Comparison of ENCODE assay signal across 26 cellular contexts in genomic region chr21:42407476-42407875, GRCh38. TPM values are rescaled to one million over a fixed set of nuclear protein-coding genes. Genes with fewer than 3 reads are reported as not detected.
A peak's percentile ranks its signal among the peaks of the same experiment; 100 is the strongest.
DNase-seq lines count a peak whose midpoint lies in the region; ATAC-seq, FAIRE-seq and TF ChIP-seq lines count a peak whose summit lies in the region.
"Had no signal": no experiment of that assay in that cellular context is flagged by ENCODE, and none has a peak within 500 bp of the region (broad histone marks: within the 10 kb centered on the region; RNA-seq: fewer than 3 reads in every experiment).

No MANE protein-coding gene starts in this region.

- H3K4me3 ChIP-seq in CD4-positive, CD25-positive, alpha-beta regulatory T cell (ENCODE audit: low read depth, low read length), result peak overlapping the region; percentile 93
- H3K4me3 ChIP-seq: A549, cardiac muscle cell, skin epidermis, thyroid gland had no signal

- H3K4me3 Mint-ChIP-seq in activated CD4-positive, alpha-beta T cell treated with anti-CD3 and anti-CD28 coated beads, Interleukin-2, amount 10 ng/mL, durations not matched to agents 24 days and 14 days, result peak overlapping the region; percentile 93
- peak overlapping the region; percentile 91 to 99 (median 96) for H3K4me3 Mint-ChIP-seq in CD4-positive, CD25-positive, alpha-beta regulatory T cell
- peak overlapping the region; percentile 98 for H3K4me3 Mint-ChIP-seq in activated CD4-positive, alpha-beta memory T cell treated with anti-CD3 and anti-CD28 coated beads for 36 hours
- peak overlapping the region; percentile 88 to 92 for H3K4me3 Mint-ChIP-seq in effector memory CD8-positive, alpha-beta T cell
- H3K4me3 Mint-ChIP-seq in WTC11, result no peak overlapping the region
- H3K4me3 Mint-ChIP-seq: dendritic cell treated with granulocyte-macrophage colony-stimulating factor and Interleukin-4, amounts not matched to agents 40 ng/mL and 50 ng/mL, for 4 days; stimulated activated memory B cell treated with anti-CD40 and anti-IgM and Interleukin-4, amounts not matched to agents 10 μg/mL and 1 μg/mL and 100 μg/mL, for 72 hours had no signal

- CTCF ChIA-PET in activated CD4-positive, alpha-beta memory T cell treated with anti-CD3 and anti-CD28 coated beads for 36 hours (lab: Charles Lee), result interaction anchor here (2.0 kb wide), 1 partner anchor 16 kb away, joined by 6 read pairs; no protein-coding TSS in a partner anchor
- CTCF ChIA-PET in WTC11 (lab: Charles Lee), result no interaction called here

- H3K36me3 ChIP-seq in CD4-positive, CD25-positive, alpha-beta regulatory T cell (ENCODE audit: control insufficient read depth, insufficient read depth, low read length), result peaks cover 43% of the 10 kb centered on the region
- H3K36me3 ChIP-seq: BE2C, cardiac muscle cell, thyroid gland had no signal

- FAIRE-seq in frontal cortex (lab: Jason Lieb, UNC), result no peak
- FAIRE-seq: A549 had no signal

- H3K36me3 Mint-ChIP-seq in activated CD4-positive, alpha-beta T cell treated with anti-CD3 and anti-CD28 coated beads, Interleukin-2, amount 10 ng/mL, durations not matched to agents 24 days and 14 days (ENCODE audit: low read depth), result peaks cover 47% of the 10 kb centered on the region
- H3K36me3 Mint-ChIP-seq in CD4-positive, CD25-positive, alpha-beta regulatory T cell, result peaks cover 36% of the 10 kb centered on the region
- H3K36me3 Mint-ChIP-seq in activated CD4-positive, alpha-beta memory T cell treated with anti-CD3 and anti-CD28 coated beads for 36 hours, result peaks cover 59% of the 10 kb centered on the region
- peaks cover 30% of the 10 kb centered on the region for H3K36me3 Mint-ChIP-seq in effector memory CD8-positive, alpha-beta T cell (ENCODE audit: insufficient read depth)
- H3K36me3 Mint-ChIP-seq in WTC11, result no peaks in the 10 kb centered on the region
- H3K36me3 Mint-ChIP-seq: stimulated activated memory B cell treated with anti-CD40 and anti-IgM and Interleukin-4, amounts not matched to agents 10 μg/mL and 1 μg/mL and 100 μg/mL, for 72 hours had no signal

- H3K4me1 ChIP-seq in CD4-positive, CD25-positive, alpha-beta regulatory T cell (ENCODE audit: control insufficient read depth, insufficient read depth, low read length, poor library complexity, severe bottlenecking), result peaks cover 85% of the 10 kb centered on the region
- H3K4me1 ChIP-seq: A549, BE2C had no signal

- no peaks in the 10 kb centered on the region for H3K9me3 ChIP-seq in CD4-positive, CD25-positive, alpha-beta regulatory T cell (ENCODE audit: control insufficient read depth in 2 of 2, low read length in 2 of 2)
- H3K9me3 ChIP-seq: A549, BE2C, thyroid gland had no signal

- ATAC-seq in CD4-positive, CD25-positive, alpha-beta regulatory T cell (ENCODE audit: low read depth in 2 of 2), result no peak
- no peak for ATAC-seq in effector memory CD8-positive, alpha-beta T cell (replicated peaks)
- ATAC-seq in WTC11, result no peak
- ATAC-seq: A549; stimulated activated memory B cell treated with anti-CD40 and anti-IgM and Interleukin-4, amounts not matched to agents 10 μg/mL and 1 μg/mL and 100 μg/mL, for 72 hours had no signal

- POLR2A ChIA-PET in activated CD4-positive, alpha-beta memory T cell treated with anti-CD3 and anti-CD28 coated beads for 36 hours (lab: Charles Lee), result interaction anchor here (1.0 kb wide), 1 partner anchor 18 kb away, joined by 3 read pairs; no protein-coding TSS in a partner anchor
- POLR2A ChIA-PET in WTC11 (lab: Charles Lee), result no interaction called here

- no peak for TF ChIP-seq CTCF in WTC11 (IDR thresholded peaks at IDR 0.05)

- DNase-seq in activated CD4-positive, alpha-beta T cell treated with anti-CD3 and anti-CD28 coated beads, Interleukin-2, amount 10 ng/mL, durations not matched to agents 24 days and 14 days, result no peak
- DNase-seq in activated CD4-positive, alpha-beta T cell treated with anti-CD3 and anti-CD28 coated beads, Interleukin-2, amount 50 U/mL, for 48 hours, result no peak
- no peak for DNase-seq in CD4-positive, CD25-positive, alpha-beta regulatory T cell
- DNase-seq in activated CD4-positive, alpha-beta memory T cell treated with anti-CD3 and anti-CD28 coated beads for 36 hours, result no peak
- no peak for DNase-seq in effector memory CD8-positive, alpha-beta T cell
- DNase-seq in WTC11 (ENCODE audit: low spot score) (no peak), ureter (ENCODE audit: low spot score) (no peak), frontal cortex (ENCODE audit: low spot score in 2 of 2) (no peak)
- DNase-seq: activated CD4-positive, alpha-beta T cell treated with anti-CD3 and anti-CD28 coated beads for 1 hour; BE2C; glutamatergic neuron; GOT3; kidney glomerular epithelial cell; NCI-H1092; NCI-H1930; NCI-H69; occipital lobe; stimulated activated CD4-positive, alpha-beta T cell treated with anti-CD3 and anti-CD28 coated beads, Interleukin-2, amount 100 ng/mL, for 24 hours; thyroid gland had no signal

- H3K9me3 Mint-ChIP-seq in activated CD4-positive, alpha-beta T cell treated with anti-CD3 and anti-CD28 coated beads, Interleukin-2, amount 10 ng/mL, durations not matched to agents 24 days and 14 days, result no peaks in the 10 kb centered on the region
- peaks cover 0 to 2% (median 0%) of the 10 kb centered on the region in 7 donors for H3K9me3 Mint-ChIP-seq in CD4-positive, CD25-positive, alpha-beta regulatory T cell
- no peaks in the 10 kb centered on the region for H3K9me3 Mint-ChIP-seq in activated CD4-positive, alpha-beta memory T cell treated with anti-CD3 and anti-CD28 coated beads for 36 hours
- H3K9me3 Mint-ChIP-seq in effector memory CD8-positive, alpha-beta T cell, result no peaks in the 10 kb centered on the region
- H3K9me3 Mint-ChIP-seq in WTC11, result no peaks in the 10 kb centered on the region
- H3K9me3 Mint-ChIP-seq: dendritic cell treated with granulocyte-macrophage colony-stimulating factor and Interleukin-4, amounts not matched to agents 40 ng/mL and 50 ng/mL, for 4 days; stimulated activated memory B cell treated with anti-CD40 and anti-IgM and Interleukin-4, amounts not matched to agents 10 μg/mL and 1 μg/mL and 100 μg/mL, for 72 hours had no signal

- intact Hi-C loops in activated CD4-positive, alpha-beta T cell treated with anti-CD3 and anti-CD28 coated beads, Interleukin-2, amount 10 ng/mL, durations not matched to agents 24 days and 14 days (cut with micrococcal nuclease), result loop anchor here (2.0 to 5.0 kb wide), 2 partner anchors 13 to 35 kb away; no protein-coding TSS in a partner anchor
- intact Hi-C loops in activated CD4-positive, alpha-beta memory T cell treated with anti-CD3 and anti-CD28 coated beads for 36 hours (cut with micrococcal nuclease), result loop anchor here (2.0 to 10.0 kb wide), 3 partner anchors 15 to 403 kb away; no protein-coding TSS in a partner anchor

- H3K4me1 Mint-ChIP-seq in activated CD4-positive, alpha-beta T cell treated with anti-CD3 and anti-CD28 coated beads, Interleukin-2, amount 10 ng/mL, durations not matched to agents 24 days and 14 days, result peaks cover 40% of the 10 kb centered on the region
- H3K4me1 Mint-ChIP-seq in CD4-positive, CD25-positive, alpha-beta regulatory T cell, result peaks cover 22 to 63% (median 47%) of the 10 kb centered on the region in 4 donors
- H3K4me1 Mint-ChIP-seq in activated CD4-positive, alpha-beta memory T cell treated with anti-CD3 and anti-CD28 coated beads for 36 hours (ENCODE audit: low read depth), result peaks cover 43% of the 10 kb centered on the region
- peaks cover 47 to 56% of the 10 kb centered on the region in 2 donors for H3K4me1 Mint-ChIP-seq in effector memory CD8-positive, alpha-beta T cell (ENCODE audit: low read depth in 2 of 2)
- no peaks in the 10 kb centered on the region for H3K4me1 Mint-ChIP-seq in WTC11

- H3K27me3 Mint-ChIP-seq in activated CD4-positive, alpha-beta T cell treated with anti-CD3 and anti-CD28 coated beads, Interleukin-2, amount 10 ng/mL, durations not matched to agents 24 days and 14 days, result no peaks in the 10 kb centered on the region
- peaks cover 9% of the 10 kb centered on the region for H3K27me3 Mint-ChIP-seq in CD4-positive, CD25-positive, alpha-beta regulatory T cell
- H3K27me3 Mint-ChIP-seq in activated CD4-positive, alpha-beta memory T cell treated with anti-CD3 and anti-CD28 coated beads for 36 hours, result no peaks in the 10 kb centered on the region
- H3K27me3 Mint-ChIP-seq in effector memory CD8-positive, alpha-beta T cell, result no peaks in the 10 kb centered on the region
- H3K27me3 Mint-ChIP-seq in WTC11 (ENCODE audit: low read depth), result no peaks in the 10 kb centered on the region

- H3K27ac ChIP-seq in CD4-positive, CD25-positive, alpha-beta regulatory T cell (ENCODE audit: insufficient read depth, low read length, poor library complexity, severe bottlenecking), result peak overlapping the region; percentile 91
- H3K27ac ChIP-seq: A549, cardiac muscle cell, thyroid gland had no signal

- H3K27ac Mint-ChIP-seq in activated CD4-positive, alpha-beta T cell treated with anti-CD3 and anti-CD28 coated beads, Interleukin-2, amount 10 ng/mL, durations not matched to agents 24 days and 14 days, result peak overlapping the region; percentile 88
- H3K27ac Mint-ChIP-seq in CD4-positive, CD25-positive, alpha-beta regulatory T cell, result peak overlapping the region; percentile 92 to 99 (median 96)
- peak overlapping the region; percentile 99 for H3K27ac Mint-ChIP-seq in activated CD4-positive, alpha-beta memory T cell treated with anti-CD3 and anti-CD28 coated beads for 36 hours
- H3K27ac Mint-ChIP-seq in effector memory CD8-positive, alpha-beta T cell, result peak overlapping the region; percentile 96 to 97
- H3K27ac Mint-ChIP-seq in WTC11, result no peak overlapping the region
- H3K27ac Mint-ChIP-seq: dendritic cell treated with granulocyte-macrophage colony-stimulating factor and Interleukin-4, amounts not matched to agents 40 ng/mL and 50 ng/mL, for 4 days; stimulated activated memory B cell treated with anti-CD40 and anti-IgM and Interleukin-4, amounts not matched to agents 10 μg/mL and 1 μg/mL and 100 μg/mL, for 72 hours had no signal

- H3K27me3 ChIP-seq in CD4-positive, CD25-positive, alpha-beta regulatory T cell (ENCODE audit: control insufficient read depth, insufficient read depth, low read length), result no peaks in the 10 kb centered on the region
- H3K27me3 ChIP-seq: BE2C, cardiac muscle cell, thyroid gland had no signal

RNA-seq across cellular contexts. Expression of gene UBASH3A, which starts 3.8 kb away (rescaled TPM):
- 61.4 and 65.7 TPM in 2 replicates for total RNA-seq in activated CD4-positive, alpha-beta T cell treated with anti-CD3 and anti-CD28 coated beads, Interleukin-2, amount 10 ng/mL, durations not matched to agents 24 days and 14 days
- 56.0 TPM for total RNA-seq in CD4-positive, CD25-positive, alpha-beta regulatory T cell
- polyA plus RNA-seq in CD4-positive, CD25-positive, alpha-beta regulatory T cell, result 10 to 100 TPM; 36.2 to 52.6 (median 44.4) TPM
- 10 to 100 TPM; 27.2 to 29.4 TPM for total RNA-seq in activated CD4-positive, alpha-beta memory T cell treated with anti-CD3 and anti-CD28 coated beads for 36 hours
- total RNA-seq in WTC11 (2021) (0.09 TPM in 1 of 3 replicates, not detected in the others), ureter (1.4 TPM), frontal cortex (not detected)
- total RNA-seq: cardiac muscle cell, LHCN-M2, lung microvascular endothelial cell, occipital lobe had no signal
- polyA plus RNA-seq: A549, cardiac muscle cell had no signal

RNA-seq across cellular contexts. Expression of gene TMPRSS3, which starts 11.6 kb away (rescaled TPM):
- total RNA-seq in activated CD4-positive, alpha-beta T cell treated with anti-CD3 and anti-CD28 coated beads, Interleukin-2, amount 10 ng/mL, durations not matched to agents 24 days and 14 days, result 56.9 and 58.7 TPM in 2 replicates
- total RNA-seq in CD4-positive, CD25-positive, alpha-beta regulatory T cell, result 4.0 TPM
- polyA plus RNA-seq in CD4-positive, CD25-positive, alpha-beta regulatory T cell, result 1 to 10 TPM; 1.1 to 2.4 (median 2.2) TPM
- 10 to 100 TPM; 47.6 to 49.8 TPM for total RNA-seq in activated CD4-positive, alpha-beta memory T cell treated with anti-CD3 and anti-CD28 coated beads for 36 hours
- total RNA-seq in WTC11 (2021), result 0.25 to 0.39 TPM (median 0.27 TPM) in 3 replicates
- total RNA-seq in ureter, result 1.7 TPM
- total RNA-seq in frontal cortex, result not detected
- total RNA-seq: cardiac muscle cell, LHCN-M2, lung microvascular endothelial cell, occipital lobe had no signal
- polyA plus RNA-seq: cardiac muscle cell had no signal

RNA-seq across cellular contexts. Expression of gene TFF1, which starts 41.1 kb away (rescaled TPM):
- not detected in 2 replicates for total RNA-seq in activated CD4-positive, alpha-beta T cell treated with anti-CD3 and anti-CD28 coated beads, Interleukin-2, amount 10 ng/mL, durations not matched to agents 24 days and 14 days
- total RNA-seq in CD4-positive, CD25-positive, alpha-beta regulatory T cell, result not detected
- not detected for polyA plus RNA-seq in CD4-positive, CD25-positive, alpha-beta regulatory T cell
- total RNA-seq in activated CD4-positive, alpha-beta memory T cell treated with anti-CD3 and anti-CD28 coated beads for 36 hours, result not detected
- total RNA-seq in WTC11 (2021) (0.53 to 0.98 TPM (median 0.81 TPM) in 3 replicates), ureter (2.6 TPM), frontal cortex (not detected)
- total RNA-seq: cardiac muscle cell, LHCN-M2, lung microvascular endothelial cell, occipital lobe, thyroid gland had no signal
- polyA plus RNA-seq: cardiac muscle cell had no signal

RNA-seq across cellular contexts. Expression of gene TFF2, which starts 56.7 kb away (rescaled TPM):
- not detected in 2 replicates for total RNA-seq in activated CD4-positive, alpha-beta T cell treated with anti-CD3 and anti-CD28 coated beads, Interleukin-2, amount 10 ng/mL, durations not matched to agents 24 days and 14 days
- total RNA-seq in CD4-positive, CD25-positive, alpha-beta regulatory T cell, result not detected
- not detected for polyA plus RNA-seq in CD4-positive, CD25-positive, alpha-beta regulatory T cell
- not detected for total RNA-seq in activated CD4-positive, alpha-beta memory T cell treated with anti-CD3 and anti-CD28 coated beads for 36 hours
- total RNA-seq in WTC11 (2021) (0.33 TPM in 1 of 3 replicates, not detected in the others), ureter (not detected), frontal cortex (not detected)
- total RNA-seq: cardiac muscle cell, LHCN-M2, lung microvascular endothelial cell, occipital lobe had no signal
- polyA plus RNA-seq: A549, cardiac muscle cell had no signal

Comparison
In these comparisons a context has a peak if more than half of its experiments do, and no peak if none do; other contexts are left out.
1. RNA of gene UBASH3A, which starts 3.8 kb away (total RNA-seq): 61.4 to 65.7 TPM in activated CD4-positive, alpha-beta T cell treated with anti-CD3 and anti-CD28 coated beads, Interleukin-2, amount 10 ng/mL, durations not matched to agents 24 days and 14 days, 56.0 TPM in CD4-positive, CD25-positive, alpha-beta regulatory T cell (single experiment) and 27.2 to 29.4 TPM in activated CD4-positive, alpha-beta memory T cell treated with anti-CD3 and anti-CD28 coated beads for 36 hours; 1.4 TPM in ureter (single experiment), 0.09 TPM in WTC11 and not detected in frontal cortex (single experiment); every median in the first group is over 10 times any median in the second.